1 cellular context compared by ENCODE assay signal in the genomic region with DNA sequence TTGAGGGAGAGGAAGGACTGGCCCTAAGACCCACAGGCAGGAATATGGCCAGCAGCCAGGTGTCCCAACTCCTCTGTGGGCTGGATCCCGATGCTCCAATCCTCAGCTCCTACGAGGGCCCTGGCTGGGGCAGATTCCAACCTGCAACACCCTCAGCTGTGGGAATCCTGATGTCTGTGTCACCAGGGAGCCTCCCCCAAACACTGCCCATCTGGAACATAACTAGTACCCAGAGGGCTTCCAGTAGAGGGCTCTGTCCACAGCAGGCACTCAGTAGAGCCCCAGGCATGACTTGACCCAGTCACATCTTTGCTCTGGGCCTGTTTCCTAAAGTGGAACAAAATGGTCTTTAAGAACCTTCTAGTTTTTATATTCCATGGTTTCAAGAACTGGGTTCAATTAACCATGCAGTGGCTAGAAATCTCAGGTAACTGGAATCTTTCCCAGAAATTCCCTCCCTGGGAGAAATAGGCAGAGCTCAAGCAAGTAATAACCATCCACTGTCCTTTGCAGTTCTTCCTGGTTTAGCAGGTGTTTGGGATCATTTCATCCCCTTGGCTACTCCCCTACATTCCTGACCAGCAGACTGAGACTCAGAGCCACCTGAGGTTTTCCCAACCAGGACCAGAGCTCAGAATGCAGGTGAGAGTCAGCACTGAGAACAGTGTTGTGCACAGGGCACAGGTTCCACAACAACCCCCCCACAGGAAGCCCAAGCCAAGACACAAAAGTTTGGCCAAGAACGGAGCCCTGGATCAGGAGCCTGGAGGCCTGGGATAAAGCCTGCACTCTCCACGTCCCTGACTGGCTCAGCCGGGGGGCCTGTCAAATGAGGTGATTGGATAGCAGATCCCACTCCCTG.
TF ChIP-seq lines count a peak whose summit lies in the region.

No MANE protein-coding gene starts in this region.

TF ChIP-seq in Ishikawa, 13 proteins besides CTCF, POLR2A, EP300 and RAD21 (continued from another document):
- TF ChIP-seq, protein P1, sequence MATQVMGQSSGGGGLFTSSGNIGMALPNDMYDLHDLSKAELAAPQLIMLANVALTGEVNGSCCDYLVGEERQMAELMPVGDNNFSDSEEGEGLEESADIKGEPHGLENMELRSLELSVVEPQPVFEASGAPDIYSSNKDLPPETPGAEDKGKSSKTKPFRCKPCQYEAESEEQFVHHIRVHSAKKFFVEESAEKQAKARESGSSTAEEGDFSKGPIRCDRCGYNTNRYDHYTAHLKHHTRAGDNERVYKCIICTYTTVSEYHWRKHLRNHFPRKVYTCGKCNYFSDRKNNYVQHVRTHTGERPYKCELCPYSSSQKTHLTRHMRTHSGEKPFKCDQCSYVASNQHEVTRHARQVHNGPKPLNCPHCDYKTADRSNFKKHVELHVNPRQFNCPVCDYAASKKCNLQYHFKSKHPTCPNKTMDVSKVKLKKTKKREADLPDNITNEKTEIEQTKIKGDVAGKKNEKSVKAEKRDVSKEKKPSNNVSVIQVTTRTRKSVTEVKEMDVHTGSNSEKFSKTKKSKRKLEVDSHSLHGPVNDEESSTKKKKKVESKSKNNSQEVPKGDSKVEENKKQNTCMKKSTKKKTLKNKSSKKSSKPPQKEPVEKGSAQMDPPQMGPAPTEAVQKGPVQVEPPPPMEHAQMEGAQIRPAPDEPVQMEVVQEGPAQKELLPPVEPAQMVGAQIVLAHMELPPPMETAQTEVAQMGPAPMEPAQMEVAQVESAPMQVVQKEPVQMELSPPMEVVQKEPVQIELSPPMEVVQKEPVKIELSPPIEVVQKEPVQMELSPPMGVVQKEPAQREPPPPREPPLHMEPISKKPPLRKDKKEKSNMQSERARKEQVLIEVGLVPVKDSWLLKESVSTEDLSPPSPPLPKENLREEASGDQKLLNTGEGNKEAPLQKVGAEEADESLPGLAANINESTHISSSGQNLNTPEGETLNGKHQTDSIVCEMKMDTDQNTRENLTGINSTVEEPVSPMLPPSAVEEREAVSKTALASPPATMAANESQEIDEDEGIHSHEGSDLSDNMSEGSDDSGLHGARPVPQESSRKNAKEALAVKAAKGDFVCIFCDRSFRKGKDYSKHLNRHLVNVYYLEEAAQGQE (IDR thresholded peaks at IDR 0.05; ENCODE audit: low read depth): no peak
- TF ChIP-seq, protein P2, sequence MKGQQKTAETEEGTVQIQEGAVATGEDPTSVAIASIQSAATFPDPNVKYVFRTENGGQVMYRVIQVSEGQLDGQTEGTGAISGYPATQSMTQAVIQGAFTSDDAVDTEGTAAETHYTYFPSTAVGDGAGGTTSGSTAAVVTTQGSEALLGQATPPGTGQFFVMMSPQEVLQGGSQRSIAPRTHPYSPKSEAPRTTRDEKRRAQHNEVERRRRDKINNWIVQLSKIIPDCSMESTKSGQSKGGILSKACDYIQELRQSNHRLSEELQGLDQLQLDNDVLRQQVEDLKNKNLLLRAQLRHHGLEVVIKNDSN (IDR thresholded peaks at IDR 0.05): no peak
- no peak for TF ChIP-seq ZBTB7A (IDR thresholded peaks at IDR 0.05; ENCODE audit: low read depth)
- no peak for TF ChIP-seq TCF12 (IDR thresholded peaks at IDR 0.05; ENCODE audit: low read depth)
- TF ChIP-seq YY1 (IDR thresholded peaks at IDR 0.05; ENCODE audit: low read depth): no peak
- no peak for TF ChIP-seq TEAD4 (IDR thresholded peaks at IDR 0.05)
